In the genomic region with DNA sequence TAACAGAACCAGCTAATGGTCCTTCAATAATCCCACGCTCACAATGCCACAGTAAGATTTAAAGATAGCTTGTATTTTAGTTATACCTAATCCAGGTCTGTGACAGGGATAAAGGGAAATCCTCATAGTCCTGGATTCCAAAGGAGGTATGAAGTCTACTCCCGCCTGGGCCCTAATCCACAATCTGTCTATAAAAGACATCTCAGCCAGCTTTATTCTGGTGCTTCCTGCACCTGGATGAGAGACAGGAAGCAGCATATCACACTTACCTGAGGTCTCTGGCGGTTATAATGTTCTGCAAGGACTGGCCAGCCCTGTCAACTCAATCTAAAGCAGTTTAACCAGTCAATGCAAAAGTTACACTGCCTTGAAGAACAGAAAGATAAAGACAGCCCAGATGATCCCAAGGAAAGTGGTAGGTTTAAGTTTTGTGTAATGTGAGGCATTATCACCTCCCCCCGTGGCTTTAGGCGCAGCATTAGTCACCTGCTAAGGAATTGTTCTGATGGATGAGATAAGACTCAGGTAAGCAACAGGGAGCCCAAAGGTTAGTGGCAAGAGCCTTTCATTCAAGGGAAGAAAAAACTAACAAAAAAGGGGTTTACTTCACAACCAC, we compare ENCODE assay signal across 1 cellular context.
TF ChIP-seq lines count a peak whose summit lies in the region.

No MANE protein-coding gene starts in this region.

TF ChIP-seq in GM12878, 131 proteins besides CTCF, POLR2A, EP300 and RAD21:
- TF ChIP-seq, protein P1, sequence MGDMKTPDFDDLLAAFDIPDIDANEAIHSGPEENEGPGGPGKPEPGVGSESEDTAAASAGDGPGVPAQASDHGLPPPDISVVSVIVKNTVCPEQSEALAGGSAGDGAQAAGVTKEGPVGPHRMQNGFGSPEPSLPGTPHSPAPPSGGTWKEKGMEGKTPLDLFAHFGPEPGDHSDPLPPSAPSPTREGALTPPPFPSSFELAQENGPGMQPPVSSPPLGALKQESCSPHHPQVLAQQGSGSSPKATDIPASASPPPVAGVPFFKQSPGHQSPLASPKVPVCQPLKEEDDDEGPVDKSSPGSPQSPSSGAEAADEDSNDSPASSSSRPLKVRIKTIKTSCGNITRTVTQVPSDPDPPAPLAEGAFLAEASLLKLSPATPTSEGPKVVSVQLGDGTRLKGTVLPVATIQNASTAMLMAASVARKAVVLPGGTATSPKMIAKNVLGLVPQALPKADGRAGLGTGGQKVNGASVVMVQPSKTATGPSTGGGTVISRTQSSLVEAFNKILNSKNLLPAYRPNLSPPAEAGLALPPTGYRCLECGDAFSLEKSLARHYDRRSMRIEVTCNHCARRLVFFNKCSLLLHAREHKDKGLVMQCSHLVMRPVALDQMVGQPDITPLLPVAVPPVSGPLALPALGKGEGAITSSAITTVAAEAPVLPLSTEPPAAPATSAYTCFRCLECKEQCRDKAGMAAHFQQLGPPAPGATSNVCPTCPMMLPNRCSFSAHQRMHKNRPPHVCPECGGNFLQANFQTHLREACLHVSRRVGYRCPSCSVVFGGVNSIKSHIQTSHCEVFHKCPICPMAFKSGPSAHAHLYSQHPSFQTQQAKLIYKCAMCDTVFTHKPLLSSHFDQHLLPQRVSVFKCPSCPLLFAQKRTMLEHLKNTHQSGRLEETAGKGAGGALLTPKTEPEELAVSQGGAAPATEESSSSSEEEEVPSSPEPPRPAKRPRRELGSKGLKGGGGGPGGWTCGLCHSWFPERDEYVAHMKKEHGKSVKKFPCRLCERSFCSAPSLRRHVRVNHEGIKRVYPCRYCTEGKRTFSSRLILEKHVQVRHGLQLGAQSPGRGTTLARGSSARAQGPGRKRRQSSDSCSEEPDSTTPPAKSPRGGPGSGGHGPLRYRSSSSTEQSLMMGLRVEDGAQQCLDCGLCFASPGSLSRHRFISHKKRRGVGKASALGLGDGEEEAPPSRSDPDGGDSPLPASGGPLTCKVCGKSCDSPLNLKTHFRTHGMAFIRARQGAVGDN (IDR thresholded peaks at IDR 0.05): no peak
- no peak for TF ChIP-seq SRF (IDR thresholded peaks at IDR 0.05; ENCODE audit: low read depth in 2 of 2, low read length in 2 of 2)
- TF ChIP-seq STAT1 (conservative IDR thresholded peaks at IDR 0.05): no peak
- TF ChIP-seq, protein P2, sequence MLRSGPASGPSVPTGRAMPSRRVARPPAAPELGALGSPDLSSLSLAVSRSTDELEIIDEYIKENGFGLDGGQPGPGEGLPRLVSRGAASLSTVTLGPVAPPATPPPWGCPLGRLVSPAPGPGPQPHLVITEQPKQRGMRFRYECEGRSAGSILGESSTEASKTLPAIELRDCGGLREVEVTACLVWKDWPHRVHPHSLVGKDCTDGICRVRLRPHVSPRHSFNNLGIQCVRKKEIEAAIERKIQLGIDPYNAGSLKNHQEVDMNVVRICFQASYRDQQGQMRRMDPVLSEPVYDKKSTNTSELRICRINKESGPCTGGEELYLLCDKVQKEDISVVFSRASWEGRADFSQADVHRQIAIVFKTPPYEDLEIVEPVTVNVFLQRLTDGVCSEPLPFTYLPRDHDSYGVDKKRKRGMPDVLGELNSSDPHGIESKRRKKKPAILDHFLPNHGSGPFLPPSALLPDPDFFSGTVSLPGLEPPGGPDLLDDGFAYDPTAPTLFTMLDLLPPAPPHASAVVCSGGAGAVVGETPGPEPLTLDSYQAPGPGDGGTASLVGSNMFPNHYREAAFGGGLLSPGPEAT (IDR thresholded peaks at IDR 0.05; ENCODE audit: low read depth): no peak
- no peak for TF ChIP-seq CBFB (IDR thresholded peaks at IDR 0.05; ENCODE audit: low read depth)
- TF ChIP-seq POLR2AphosphoS5 (IDR thresholded peaks at IDR 0.05; ENCODE audit: low read length): no peak
- no peak for TF ChIP-seq MEF2A (IDR thresholded peaks at IDR 0.05; ENCODE audit: insufficient read depth, low read depth, low read length)
- TF ChIP-seq, protein P3, sequence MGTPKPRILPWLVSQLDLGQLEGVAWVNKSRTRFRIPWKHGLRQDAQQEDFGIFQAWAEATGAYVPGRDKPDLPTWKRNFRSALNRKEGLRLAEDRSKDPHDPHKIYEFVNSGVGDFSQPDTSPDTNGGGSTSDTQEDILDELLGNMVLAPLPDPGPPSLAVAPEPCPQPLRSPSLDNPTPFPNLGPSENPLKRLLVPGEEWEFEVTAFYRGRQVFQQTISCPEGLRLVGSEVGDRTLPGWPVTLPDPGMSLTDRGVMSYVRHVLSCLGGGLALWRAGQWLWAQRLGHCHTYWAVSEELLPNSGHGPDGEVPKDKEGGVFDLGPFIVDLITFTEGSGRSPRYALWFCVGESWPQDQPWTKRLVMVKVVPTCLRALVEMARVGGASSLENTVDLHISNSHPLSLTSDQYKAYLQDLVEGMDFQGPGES (IDR thresholded peaks at IDR 0.05): no peak
- no peak for TF ChIP-seq EGR1 (IDR thresholded peaks at IDR 0.05; ENCODE audit: borderline replicate concordance in 1 of 2, low read depth in 2 of 2, low read length in 2 of 2)
- no peak for TF ChIP-seq SMAD5 (IDR thresholded peaks at IDR 0.05; ENCODE audit: low read depth)
TF ChIP-seq in GM12878: peak in this region for 0.
